In the genomic region with DNA sequence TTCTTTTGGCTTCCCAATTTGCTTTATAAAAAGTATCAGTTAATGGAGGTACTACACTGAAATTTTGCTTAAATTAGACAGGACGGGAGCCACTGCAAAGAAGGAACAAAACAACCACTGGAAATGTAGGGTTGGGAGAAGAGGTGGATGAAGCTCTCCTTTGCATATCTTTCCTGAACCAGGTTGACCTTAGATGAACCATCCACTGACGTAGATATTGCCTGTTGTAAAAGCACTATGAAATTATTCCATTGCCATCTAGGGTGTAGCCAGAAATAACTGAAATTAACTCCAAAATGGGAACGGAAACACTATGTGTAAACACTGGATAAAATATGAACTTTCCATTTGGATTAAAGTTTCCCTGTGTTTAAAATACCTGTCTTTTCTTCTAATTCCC, we compare ENCODE assay signal across 11 cellular contexts. TPM values are rescaled to one million over a fixed set of nuclear protein-coding genes. Genes with fewer than 3 reads are reported as not detected.
DNase-seq lines count a peak whose midpoint lies in the region; ATAC-seq and TF ChIP-seq lines count a peak whose summit lies in the region.
"Had no signal": no experiment of that assay in that cellular context is flagged by ENCODE, and none has a peak within 500 bp of the region (broad histone marks: within the 10 kb centered on the region; RNA-seq: fewer than 3 reads in every experiment).

No MANE protein-coding gene starts in this region.

- H2AFZ ChIP-seq in Karpas-422 (ENCODE audit: low read length): peak overlapping the region; percentile 100

- H3K4me3 Mint-ChIP-seq in brain (peak overlapping the region; percentile 90 to 93 (median 92)), nephron (peak overlapping the region; percentile 87 to 91 (median 90))

- H3K27ac Mint-ChIP-seq in brain (peak overlapping the region in 4 of 5 experiments; percentile 87 to 97 (median 91)), nephron (peak overlapping the region in 2 of 3 experiments; percentile 79 to 86)

- peak overlapping the region; percentile 71 for H3K4me2 ChIP-seq in DOHH2 (ENCODE audit: low read length)
- no peak overlapping the region for H3K4me2 ChIP-seq in Karpas-422 (ENCODE audit: low read depth, low read length, poor library complexity, severe bottlenecking)

- H4K20me1 ChIP-seq in DOHH2 (ENCODE audit: control insufficient read depth, insufficient read depth, low read depth, low read length) (no peaks in the 10 kb centered on the region), Karpas-422 (ENCODE audit: insufficient read depth, low read depth, low read length) (0 out of 2 replicates have a peak, but pooled peaks cover 6% of the 10 kb centered on the region)

- no peak for TF ChIP-seq CTCF in DOHH2 (IDR thresholded peaks at IDR 0.05; ENCODE audit: low read depth, low read length, poor library complexity, severe bottlenecking)
- TF ChIP-seq CTCF in brain (conservative IDR thresholded peaks at IDR 0.05): no peak
- TF ChIP-seq CTCF in nephron (IDR thresholded peaks at IDR 0.05; ENCODE audit: unreplicated experiment in 3 of 3): no peak

- H3K9ac ChIP-seq in Karpas-422 (ENCODE audit: low read length): no peak overlapping the region

- no peak for ATAC-seq in GM21360 (IDR thresholded peaks at IDR 0.05; ENCODE audit: unreplicated experiment)

- H3K27me3 ChIP-seq in DOHH2 (ENCODE audit: control insufficient read depth, low read length) (no peaks in the 10 kb centered on the region), Karpas-422 (ENCODE audit: low read length) (no peaks in the 10 kb centered on the region)

- peak overlapping the region; percentile 87; the same call in 1 of the 2 replicates for H3K4me3 ChIP-seq in DOHH2 (ENCODE audit: low read length)
- no peak overlapping the region for H3K4me3 ChIP-seq in Karpas-422 (ENCODE audit: low read length)

- H3K9me3 Mint-ChIP-seq in brain (no peaks in the 10 kb centered on the region), nephron (no peaks in the 10 kb centered on the region)

- H3F3A ChIP-seq in DOHH2 (ENCODE audit: control insufficient read depth, insufficient read depth): peaks cover 8% of the 10 kb centered on the region; the same call in 1 of the 2 replicates

- no peaks in the 10 kb centered on the region for H3K9me3 ChIP-seq in DOHH2 (ENCODE audit: control insufficient read depth, insufficient read depth, low read length)
- H3K9me3 ChIP-seq in Karpas-422 (ENCODE audit: low read length): no peaks in the 10 kb centered on the region

- H3K4me1 ChIP-seq in DOHH2 (ENCODE audit: control insufficient read depth, low read length) (peaks cover 23% of the 10 kb centered on the region), Karpas-422 (ENCODE audit: low read length) (peaks cover 24% of the 10 kb centered on the region)

- H3K36me3 ChIP-seq in DOHH2 (ENCODE audit: control insufficient read depth, low read length) (peaks cover 4% of the 10 kb centered on the region), Karpas-422 (ENCODE audit: insufficient read depth, low read length) (no peaks in the 10 kb centered on the region)

- peaks cover 10% of the 10 kb centered on the region for H3K27me3 Mint-ChIP-seq in brain
- H3K27me3 Mint-ChIP-seq in nephron (ENCODE audit: low read depth): no peaks in the 10 kb centered on the region

- peaks cover 37% of the 10 kb centered on the region for H3K79me2 ChIP-seq in DOHH2 (ENCODE audit: control insufficient read depth, low read length)
- peaks cover 35% of the 10 kb centered on the region for H3K79me2 ChIP-seq in Karpas-422 (ENCODE audit: low read length)

- H3K27ac ChIP-seq in DOHH2 (ENCODE audit: low read depth, low read length) (no peak overlapping the region), Karpas-422 (ENCODE audit: low read length) (no peak overlapping the region)

- H3K36me3 Mint-ChIP-seq in brain (peaks cover 31% of the 10 kb centered on the region), nephron (ENCODE audit: low read depth) (peaks cover 12% of the 10 kb centered on the region)

- DNase-seq in Karpas-422: no peak
- no peak for DNase-seq in activated gamma-delta T cell treated with Interleukin-2 at 50 U/mL for 16 hours
- DNase-seq in COLO829 (ENCODE audit: low spot score): no peak
- DNase-seq in iPS-NIHi7 (ENCODE audit: extremely low spot score): no peak
- DNase-seq: activated effector memory CD4-positive, alpha-beta T cell treated with anti-CD3 and anti-CD28 coated beads, Interleukin-2, amount 50 U/mL, for 16 hours; midbrain; NCI-H1436 had no signal

- H3K9me2 ChIP-seq in DOHH2 (replicated peaks; ENCODE audit: control insufficient read depth, low read length): no peaks in the 10 kb centered on the region
- H3K9me2 ChIP-seq in Karpas-422 (replicated peaks; ENCODE audit: insufficient read depth, low read length): no peaks in the 10 kb centered on the region

- peaks cover 44% of the 10 kb centered on the region for H3K4me1 Mint-ChIP-seq in brain
- H3K4me1 Mint-ChIP-seq in nephron: peaks cover 24% of the 10 kb centered on the region

RNA-seq across cellular contexts. Expression of a gene that starts 1.2 kb away (rescaled TPM):
- 11.3 and 14.3 TPM in 2 replicates for total RNA-seq in Karpas-422 (2014; rRNA removed; shearing (Covaris generic); ENCODE audit: low replicate concordance)
- polyA plus RNA-seq in brain (ENCODE audit: insufficient read depth, low read depth, low replicate concordance): 6.2 TPM
